ENCODE assay signal across 9 cellular contexts in the genomic region with DNA sequence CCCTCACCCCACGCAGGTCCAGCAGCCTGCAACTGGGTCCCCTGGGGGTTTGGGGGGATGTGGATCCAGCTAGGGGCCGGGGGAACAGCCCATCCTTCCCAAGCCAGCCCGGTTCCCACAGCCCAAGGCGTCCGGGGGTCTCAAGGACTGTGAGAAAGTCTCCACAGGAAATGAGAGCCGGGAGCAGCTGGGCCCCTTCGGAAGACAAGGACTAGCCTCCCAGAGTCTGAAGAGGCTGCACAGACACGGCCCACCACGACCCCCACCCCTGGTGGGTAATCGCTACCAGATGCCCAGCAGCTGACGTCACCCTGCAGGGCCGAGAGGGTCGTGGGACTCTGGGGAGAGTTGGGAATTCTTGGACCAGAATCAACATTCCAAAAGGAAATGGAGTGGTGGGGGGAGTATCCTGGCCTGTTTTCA. TPM values are rescaled to one million over a fixed set of nuclear protein-coding genes. Genes with fewer than 3 reads are reported as not detected.
DNase-seq lines count a peak whose midpoint lies in the region; ATAC-seq and TF ChIP-seq lines count a peak whose summit lies in the region.
"Had no signal": no experiment of that assay in that cellular context is flagged by ENCODE, and none has a peak within 500 bp of the region (broad histone marks: within the 10 kb centered on the region; RNA-seq: fewer than 3 reads in every experiment).

No MANE protein-coding gene starts in this region.

- H3K4me1 ChIP-seq in transverse colon (peaks cover 0 to 34% (median 11%) of the 10 kb centered on the region in 4 donors), foreskin keratinocyte (no peaks in the 10 kb centered on the region), prostate gland (replicated peaks) (peaks cover 5% of the 10 kb centered on the region)

- peaks cover 87% of the 10 kb centered on the region for H3K4me1 Mint-ChIP-seq in activated naive CD4-positive, alpha-beta T cell treated with anti-CD3 and anti-CD28 coated beads, Interleukin-2, amount 50 U/mL, for 24 hours
- H3K4me1 Mint-ChIP-seq in dendritic cell treated with granulocyte-macrophage colony-stimulating factor and Interleukin-4, amounts not matched to agents 40 ng/mL and 50 ng/mL, for 4 days (ENCODE audit: low read depth): peaks cover 82% of the 10 kb centered on the region
- H3K4me1 Mint-ChIP-seq in mesothelial cell of epicardium: peaks cover 39% of the 10 kb centered on the region

- no peak for TF ChIP-seq CTCF in mesothelial cell of epicardium (IDR thresholded peaks at IDR 0.05; ENCODE audit: unreplicated experiment)
- TF ChIP-seq CTCF in transverse colon (IDR thresholded peaks at IDR 0.05): no peak
- TF ChIP-seq CTCF in foreskin keratinocyte (conservative IDR thresholded peaks at IDR 0.05): no peak
- no peak for TF ChIP-seq CTCF in prostate gland (IDR thresholded peaks at IDR 0.05)

- no peak for ATAC-seq in foreskin keratinocyte
- ATAC-seq in GM21576 (IDR thresholded peaks at IDR 0.05; ENCODE audit: unreplicated experiment): no peak

- in situ Hi-C loops in transverse colon (cut with MboI; ENCODE audit: low pct_ligation_motif_present in 1 of 4, low pct_unique_long_range_greater_than_20kb in 1 of 4, low sequenced_read_pairs in 3 of 4): no loop called here

- H3K27me3 ChIP-seq in transverse colon: no peaks in the 10 kb centered on the region
- peaks cover 5% of the 10 kb centered on the region for H3K27me3 ChIP-seq in foreskin keratinocyte
- no peaks in the 10 kb centered on the region for H3K27me3 ChIP-seq in prostate gland (replicated peaks; ENCODE audit: insufficient read depth)

- peaks cover 4% of the 10 kb centered on the region for H3K36me3 Mint-ChIP-seq in activated naive CD4-positive, alpha-beta T cell treated with anti-CD3 and anti-CD28 coated beads, Interleukin-2, amount 50 U/mL, for 24 hours
- H3K36me3 Mint-ChIP-seq in dendritic cell treated with granulocyte-macrophage colony-stimulating factor and Interleukin-4, amounts not matched to agents 40 ng/mL and 50 ng/mL, for 4 days (ENCODE audit: low read depth): peaks cover 46% of the 10 kb centered on the region
- no peaks in the 10 kb centered on the region for H3K36me3 Mint-ChIP-seq in mesothelial cell of epicardium

- H3K9me3 ChIP-seq in transverse colon: no peaks in the 10 kb centered on the region
- H3K9me3 ChIP-seq in prostate gland: no peaks in the 10 kb centered on the region

- no peak overlapping the region for H3K4me3 Mint-ChIP-seq in activated naive CD4-positive, alpha-beta T cell treated with anti-CD3 and anti-CD28 coated beads, Interleukin-2, amount 50 U/mL, for 24 hours
- H3K4me3 Mint-ChIP-seq in dendritic cell treated with granulocyte-macrophage colony-stimulating factor and Interleukin-4, amounts not matched to agents 40 ng/mL and 50 ng/mL, for 4 days: no peak overlapping the region
- H3K4me3 Mint-ChIP-seq in mesothelial cell of epicardium: no peak overlapping the region

- no peaks in the 10 kb centered on the region for H3K27me3 Mint-ChIP-seq in activated naive CD4-positive, alpha-beta T cell treated with anti-CD3 and anti-CD28 coated beads, Interleukin-2, amount 50 U/mL, for 24 hours
- H3K27me3 Mint-ChIP-seq in dendritic cell treated with granulocyte-macrophage colony-stimulating factor and Interleukin-4, amounts not matched to agents 40 ng/mL and 50 ng/mL, for 4 days: no peaks in the 10 kb centered on the region
- peaks cover 15% of the 10 kb centered on the region for H3K27me3 Mint-ChIP-seq in mesothelial cell of epicardium (ENCODE audit: low read depth)

- H3K27ac Mint-ChIP-seq in activated naive CD4-positive, alpha-beta T cell treated with anti-CD3 and anti-CD28 coated beads, Interleukin-2, amount 50 U/mL, for 24 hours: peak overlapping the region; percentile 94
- peak overlapping the region; percentile 38 for H3K27ac Mint-ChIP-seq in dendritic cell treated with granulocyte-macrophage colony-stimulating factor and Interleukin-4, amounts not matched to agents 40 ng/mL and 50 ng/mL, for 4 days
- peak overlapping the region; percentile 99 for H3K27ac Mint-ChIP-seq in mesothelial cell of epicardium

- TF ChIP-seq POLR2A in transverse colon (IDR thresholded peaks at IDR 0.05) (no peak), prostate gland (IDR thresholded peaks at IDR 0.05) (no peak)

- no peak overlapping the region for H3K4me3 ChIP-seq in transverse colon
- H3K4me3 ChIP-seq in prostate gland: no peak overlapping the region

- TF ChIP-seq EP300 in transverse colon (IDR thresholded peaks at IDR 0.05; ENCODE audit: low read depth): no peak

- no peaks in the 10 kb centered on the region for H3K36me3 ChIP-seq in transverse colon
- no peaks in the 10 kb centered on the region for H3K36me3 ChIP-seq in prostate gland

- WGBS in transverse colon (ENCODE audit: low coverage in 1 of 2), 2 donors: 59% methylated on average over 13 of the region's 13 CpGs; no CpG with 5 or more reads in 1 of the 2 donors
- 54% methylated on average over 13 of the region's 13 CpGs for WGBS in prostate gland

- no peak for DNase-seq in activated naive CD4-positive, alpha-beta T cell treated with anti-CD3 and anti-CD28 coated beads, Interleukin-2, amount 50 U/mL, for 16 hours
- DNase-seq in mesothelial cell of epicardium (ENCODE audit: low spot score in 2 of 2, unreplicated experiment in 2 of 2): peak; percentile 57 to 72
- DNase-seq in transverse colon: no peak
- no peak for DNase-seq in foreskin keratinocyte
- DNase-seq in prostate gland (ENCODE audit: low spot score): no peak

- no peaks in the 10 kb centered on the region for H3K9me3 Mint-ChIP-seq in activated naive CD4-positive, alpha-beta T cell treated with anti-CD3 and anti-CD28 coated beads, Interleukin-2, amount 50 U/mL, for 24 hours
- no peaks in the 10 kb centered on the region for H3K9me3 Mint-ChIP-seq in dendritic cell treated with granulocyte-macrophage colony-stimulating factor and Interleukin-4, amounts not matched to agents 40 ng/mL and 50 ng/mL, for 4 days
- H3K9me3 Mint-ChIP-seq in mesothelial cell of epicardium: no peaks in the 10 kb centered on the region

- H3K27ac ChIP-seq in transverse colon (peak overlapping the region; percentile 25 to 81 (median 52)), foreskin keratinocyte (no peak overlapping the region), prostate gland (peak overlapping the region in 1 of 2 donors; percentile 0)

- intact Hi-C loops in dendritic cell treated with granulocyte-macrophage colony-stimulating factor and Interleukin-4, amounts not matched to agents 40 ng/mL and 50 ng/mL, for 4 days (cut with micrococcal nuclease): no loop called here
- intact Hi-C loops in transverse colon (cut with DNase I; ENCODE audit: low total_unique reads) (no loop called here), prostate gland (cut with DNase I) (no loop called here)

RNA-seq across cellular contexts. Expression of a gene that starts 10.5 kb away (rescaled TPM):
- total RNA-seq in mesothelial cell of epicardium (3.4 to 3.9 TPM (median 3.7 TPM) in 3 replicates), transverse colon (10 to 100 TPM in 1 of 4 donors, 1 to 10 TPM in 3; 2.6 to 10.1 (median 3.9) TPM), foreskin keratinocyte (0.17 and 0.28 TPM in 2 replicates), prostate gland (10 to 100 TPM in 1 of 2 donors, 1 to 10 TPM in 1; 5.5 to 11.4 TPM)
- 0.16 and 0.28 TPM in 2 replicates for polyA plus RNA-seq in foreskin keratinocyte

RNA-seq across cellular contexts. Expression of a gene that starts 17.9 kb away (rescaled TPM):
- total RNA-seq in mesothelial cell of epicardium (110 to 120 TPM (median 112 TPM) in 3 replicates), transverse colon (10 to 100 TPM; 32.6 to 78.9 (median 49.3) TPM), foreskin keratinocyte (43.0 and 44.9 TPM in 2 replicates), prostate gland (100 to 1,000 TPM in 1 of 2 donors, 10 to 100 TPM in 1; 60.3 to 130 TPM)
- 52.9 and 58.9 TPM in 2 replicates for polyA plus RNA-seq in foreskin keratinocyte

RNA-seq across cellular contexts. Expression of a gene that starts 32.8 kb away (rescaled TPM):
- total RNA-seq in mesothelial cell of epicardium: 14.0 to 17.3 TPM (median 15.9 TPM) in 3 replicates
- 100 to 1,000 TPM in 1 of 4 donors, 10 to 100 TPM in 3; 31.4 to 126 (median 48.1) TPM for total RNA-seq in transverse colon
- 9.2 and 10.8 TPM in 2 replicates for total RNA-seq in foreskin keratinocyte
- 16.7 and 18.5 TPM in 2 replicates for polyA plus RNA-seq in foreskin keratinocyte
- 10 to 100 TPM; 20.4 to 24.1 TPM for total RNA-seq in prostate gland

RNA-seq across cellular contexts. Expression of a gene that starts 34.8 kb away (rescaled TPM):
- 58.1 to 61.4 TPM (median 58.2 TPM) in 3 replicates for total RNA-seq in mesothelial cell of epicardium
- total RNA-seq in transverse colon: 100 to 1,000 TPM in 1 of 4 donors, 10 to 100 TPM in 3; 31.4 to 144 (median 74.8) TPM
- total RNA-seq in foreskin keratinocyte: 72.6 and 77.1 TPM in 2 replicates
- polyA plus RNA-seq in foreskin keratinocyte: 82.3 and 83.5 TPM in 2 replicates
- 100 to 1,000 TPM; 117 TPM for total RNA-seq in prostate gland

RNA-seq across cellular contexts. Expression of a gene that starts 52.0 kb away (rescaled TPM):
- total RNA-seq in mesothelial cell of epicardium (0.07 TPM in 1 of 3 replicates, not detected in the others), transverse colon (not detected), foreskin keratinocyte (not detected in 2 replicates), prostate gland (1 to 10 TPM in 1 of 2 donors, not detected in 1; 3.4 TPM)
- not detected in 2 replicates for polyA plus RNA-seq in foreskin keratinocyte
- polyA plus RNA-seq: keratinocyte had no signal

Comparison
In these comparisons a context has a peak if more than half of its experiments do, and no peak if none do; other contexts are left out.
1. H3K27ac Mint-ChIP-seq: peak in every context shown above with its lines; median percentile 99 in mesothelial cell of epicardium; 94 in activated naive CD4-positive, alpha-beta T cell treated with anti-CD3 and anti-CD28 coated beads, Interleukin-2, amount 50 U/mL, for 24 hours; 38 in dendritic cell treated with granulocyte-macrophage colony-stimulating factor and Interleukin-4, amounts not matched to agents 40 ng/mL and 50 ng/mL, for 4 days.
2. DNase-seq: peak in mesothelial cell of epicardium (2 of 2); none in activated naive CD4-positive, alpha-beta T cell treated with anti-CD3 and anti-CD28 coated beads, Interleukin-2, amount 50 U/mL, for 16 hours (single experiment), transverse colon (single experiment), foreskin keratinocyte (0 of 2) and prostate gland (single experiment).